In the genomic region with DNA sequence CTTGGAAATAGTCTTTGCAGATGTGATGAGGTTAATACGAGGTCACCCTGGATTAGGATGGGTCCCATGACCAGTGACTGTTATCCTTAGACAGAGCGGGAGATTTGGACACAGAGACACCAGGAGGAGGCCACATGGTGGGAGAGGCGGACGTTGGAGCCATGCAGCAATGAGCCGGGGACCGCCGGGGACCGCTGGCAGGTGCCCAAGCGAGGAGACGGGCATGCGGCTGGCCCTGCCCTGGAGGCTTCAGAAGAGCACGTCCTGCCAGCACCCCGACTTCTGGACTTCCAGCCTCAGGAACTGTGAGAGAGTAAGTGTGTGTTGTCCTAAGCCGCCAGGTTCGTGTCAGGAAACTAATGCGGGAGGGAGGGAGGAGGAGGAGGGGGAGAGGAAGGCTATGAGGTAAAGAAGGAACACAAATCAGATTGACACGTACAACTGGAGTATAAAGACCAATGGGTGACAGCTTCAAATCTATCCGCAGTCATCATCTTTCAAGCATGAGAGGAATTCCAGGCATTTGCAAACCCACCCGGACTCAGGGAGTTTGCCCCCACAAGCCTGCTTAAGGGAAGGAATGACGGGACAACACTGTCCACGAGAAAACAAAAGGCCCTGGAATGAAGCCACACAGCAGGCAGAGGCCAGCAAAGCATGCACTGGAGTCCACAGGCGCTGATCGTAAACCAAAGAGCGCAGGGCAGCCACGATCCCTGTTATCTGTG, we compare ENCODE assay signal across 1 cellular context.
TF ChIP-seq lines count a peak whose summit lies in the region.

No MANE protein-coding gene starts in this region.

TF ChIP-seq in IMR-90, 13 proteins besides CTCF, POLR2A, EP300 and RAD21 (continued from another document):
- TF ChIP-seq MXI1 (IDR thresholded peaks at IDR 0.05; ENCODE audit: borderline replicate concordance, low read depth, low read length) = peak; percentile 80; the same call in 1 of the 2 replicates
- peak; percentile 69; the same call in 1 of the 2 replicates for TF ChIP-seq MAZ (IDR thresholded peaks at IDR 0.05; ENCODE audit: borderline replicate concordance, low read depth, low read length)
- TF ChIP-seq FOS (IDR thresholded peaks at IDR 0.05; ENCODE audit: low read depth, low read length) = no peak
- TF ChIP-seq, protein P1, sequence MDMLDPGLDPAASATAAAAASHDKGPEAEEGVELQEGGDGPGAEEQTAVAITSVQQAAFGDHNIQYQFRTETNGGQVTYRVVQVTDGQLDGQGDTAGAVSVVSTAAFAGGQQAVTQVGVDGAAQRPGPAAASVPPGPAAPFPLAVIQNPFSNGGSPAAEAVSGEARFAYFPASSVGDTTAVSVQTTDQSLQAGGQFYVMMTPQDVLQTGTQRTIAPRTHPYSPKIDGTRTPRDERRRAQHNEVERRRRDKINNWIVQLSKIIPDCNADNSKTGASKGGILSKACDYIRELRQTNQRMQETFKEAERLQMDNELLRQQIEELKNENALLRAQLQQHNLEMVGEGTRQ (IDR thresholded peaks at IDR 0.05; ENCODE audit: low read depth, low read length) = no peak
- TF ChIP-seq RCOR1 (IDR thresholded peaks at IDR 0.05; ENCODE audit: insufficient replicate concordance, low read length) = no peak
- TF ChIP-seq MAFK (IDR thresholded peaks at IDR 0.05; ENCODE audit: low read depth, low read length) = no peak
- peak; percentile 36; the same call in 1 of the 2 replicates for TF ChIP-seq BHLHE40 (IDR thresholded peaks at IDR 0.05; ENCODE audit: low read depth, low read length)
- no peak for TF ChIP-seq CEBPB (IDR thresholded peaks at IDR 0.05; ENCODE audit: low read depth, low read length)
